28 cellular contexts compared by ENCODE assay signal in genomic region chrX:21738950-21739287, GRCh38. TPM values are rescaled to one million over a fixed set of nuclear protein-coding genes. Genes with fewer than 3 reads are reported as not detected.
DNase-seq lines count a peak whose midpoint lies in the region; TF ChIP-seq lines count a peak whose summit lies in the region.
"Had no signal": no experiment of that assay in that cellular context is flagged by ENCODE, and none has a peak within 500 bp of the region (broad histone marks: within the 10 kb centered on the region; RNA-seq: fewer than 3 reads in every experiment).

No MANE protein-coding gene starts in this region.

- H3K4ac ChIP-seq in neuronal stem cell (ENCODE audit: low read length) = no peak overlapping the region

- H3K27ac ChIP-seq in HUES6 (ENCODE audit: low read depth, low read length) (no peak overlapping the region), neuronal stem cell (replicated peaks; ENCODE audit: low read length) (no peak overlapping the region), tibial nerve (no peak overlapping the region)
- H3K27ac ChIP-seq: adrenal gland, brain microvascular endothelial cell, colonic mucosa, thoracic aorta, vagina had no signal

- peaks cover 15% of the 10 kb centered on the region for H3K4me1 Mint-ChIP-seq in Caco-2 (ENCODE audit: low read depth, unreplicated experiment)
- H3K4me1 Mint-ChIP-seq: activated CD4-positive, alpha-beta T cell treated with anti-CD3 and anti-CD28 coated beads, Interleukin-2, amount 10 ng/mL, durations not matched to agents 7 days and 5 days had no signal

- peaks cover 9% of the 10 kb centered on the region for H3K9me3 Mint-ChIP-seq in Caco-2 (ENCODE audit: unreplicated experiment)
- H3K9me3 Mint-ChIP-seq: activated CD4-positive, alpha-beta T cell treated with anti-CD3 and anti-CD28 coated beads, Interleukin-2, amount 10 ng/mL, durations not matched to agents 7 days and 5 days; activated T-cell treated with anti-CD3 and anti-CD28 coated beads, Interleukin-2, amount 50 U/mL, for 72 hours; stimulated activated naive CD8-positive, alpha-beta T cell treated with anti-CD3 and anti-CD28 coated beads, Interleukin-15, Interleukin-2, amounts not matched to agents 100 ng/mL and 50 ng/mL, for 24 hours had no signal

- intact Hi-C loops in Caco-2 (cut with micrococcal nuclease; ENCODE audit: unreplicated experiment) = no loop called here

- peak overlapping the region; percentile 54 for H2AFZ ChIP-seq in neuronal stem cell (ENCODE audit: low read length)

- DNase-seq in Caco-2 (peak; percentile 24 to 47), neuronal stem cell (ENCODE audit: low spot score) (no peak), NCI-H510A (lab: John Stamatoyannopoulos, UW) (no peak), tibial nerve (ENCODE audit: low spot score in 2 of 2) (no peak)
- no peak for DNase-seq in activated CD8-positive, alpha-beta memory T cell treated with anti-CD3 and anti-CD28 coated beads for 24 hours
- no peak for DNase-seq in activated effector memory CD4-positive, alpha-beta T cell treated with Interleukin-2 at 50 U/mL for 16 hours
- DNase-seq: ACHN; activated CD4-positive, alpha-beta T cell treated with anti-CD3 and anti-CD28 coated beads, Interleukin-2, amount 10 ng/mL, durations not matched to agents 7 days and 5 days; activated naive CD4-positive, alpha-beta T cell treated with Interleukin-2 at 50 U/mL for 16 hours; activated T-cell treated with anti-CD3 and anti-CD28 coated beads, Interleukin-2, amount 50 U/mL, for 72 hours; brain microvascular endothelial cell; colonic mucosa; effector memory CD4-positive, alpha-beta T cell; erythroblast; head of caudate nucleus; left cardiac atrium; nucleus accumbens had no signal

- H3K27me3 ChIP-seq in Caco-2 (replicated peaks; ENCODE audit: control insufficient read depth, insufficient read depth, low read length) = no peaks in the 10 kb centered on the region
- H3K27me3 ChIP-seq in HUES6 (ENCODE audit: control insufficient read depth, insufficient read depth, low read length) = peaks cover 8% of the 10 kb centered on the region; the same call in 1 of the 2 replicates
- H3K27me3 ChIP-seq in iPS-15b (ENCODE audit: control insufficient read depth, insufficient read depth, low read length) = no peaks in the 10 kb centered on the region
- H3K27me3 ChIP-seq in neuronal stem cell (ENCODE audit: control insufficient read depth in 3 of 3, insufficient read depth in 3 of 3, low read depth in 1 of 3, low read length in 3 of 3) = no peaks in the 10 kb centered on the region
- peaks cover 0 to 11% of the 10 kb centered on the region in 2 donors for H3K27me3 ChIP-seq in tibial nerve
- H3K27me3 ChIP-seq: brain microvascular endothelial cell, colonic mucosa, vagina had no signal

- H4K91ac ChIP-seq in neuronal stem cell (ENCODE audit: low read depth, low read length, poor library complexity) = no peak overlapping the region

- no peak overlapping the region for H3K4me3 ChIP-seq in Caco-2 (ENCODE audit: low read depth, low read length)
- peak overlapping the region; percentile 19; the same call in 1 of the 2 replicates for H3K4me3 ChIP-seq in HUES6 (ENCODE audit: low read depth, low read length)
- H3K4me3 ChIP-seq in iPS-15b (ENCODE audit: low read depth, low read length) = peak overlapping the region; percentile 34
- H3K4me3 ChIP-seq in neuronal stem cell (ENCODE audit: low read length in 2 of 2) = no peak overlapping the region
- no peak overlapping the region for H3K4me3 ChIP-seq in tibial nerve
- H3K4me3 ChIP-seq: adrenal gland, colonic mucosa, K562, thoracic aorta, vagina had no signal

- no peak overlapping the region for H3K4me2 ChIP-seq in neuronal stem cell (ENCODE audit: insufficient read depth, low read length, poor library complexity, severe bottlenecking)

- no peak overlapping the region for H3K18ac ChIP-seq in neuronal stem cell (ENCODE audit: low read length)

- POLR2A ChIA-PET in Caco-2 (lab: Charles Lee) = interaction anchor here (0.6 kb wide), 1 partner anchor 1261 kb away, joined by 4 read pairs; no protein-coding TSS in a partner anchor

- no peaks in the 10 kb centered on the region for H3K9me3 ChIP-seq in Caco-2
- H3K9me3 ChIP-seq in HUES6 (ENCODE audit: control insufficient read depth, insufficient read depth, low read depth, low read length) = no peaks in the 10 kb centered on the region
- H3K9me3 ChIP-seq in iPS-15b (ENCODE audit: control insufficient read depth, insufficient read depth, low read length) = no peaks in the 10 kb centered on the region
- H3K9me3 ChIP-seq in neuronal stem cell (replicated peaks in 1 of 2; ENCODE audit: control insufficient read depth in 2 of 2, insufficient read depth in 1 of 2, low read depth in 1 of 2, low read length in 2 of 2) = no peaks in the 10 kb centered on the region
- no peaks in the 10 kb centered on the region for H3K9me3 ChIP-seq in tibial nerve
- H3K9me3 ChIP-seq: adrenal gland, colonic mucosa, thoracic aorta, vagina had no signal

- no peak overlapping the region for H2BK120ac ChIP-seq in neuronal stem cell (ENCODE audit: low read depth, low read length)

- no peak overlapping the region for H2BK12ac ChIP-seq in neuronal stem cell (ENCODE audit: low read length)

- H3K36me3 Mint-ChIP-seq in Caco-2 (ENCODE audit: insufficient read depth, unreplicated experiment) = no peaks in the 10 kb centered on the region

- H2BK15ac ChIP-seq in neuronal stem cell (ENCODE audit: low read length) = no peak overlapping the region

- no peak overlapping the region for H3K14ac ChIP-seq in neuronal stem cell (ENCODE audit: low read length)

- H3K79me1 ChIP-seq in neuronal stem cell (ENCODE audit: low read depth, low read length) = no peaks in the 10 kb centered on the region

- CTCF ChIA-PET in Caco-2 (lab: Charles Lee) = no interaction called here

- no peak overlapping the region for H3K23ac ChIP-seq in neuronal stem cell (ENCODE audit: low read depth, low read length, poor library complexity)

- H3K36me3 ChIP-seq in Caco-2 (ENCODE audit: control insufficient read depth, insufficient read depth, low read length) (no peaks in the 10 kb centered on the region), HUES6 (ENCODE audit: control insufficient read depth, insufficient read depth, low read length) (no peaks in the 10 kb centered on the region), iPS-15b (ENCODE audit: control insufficient read depth, insufficient read depth, low read length) (no peaks in the 10 kb centered on the region), neuronal stem cell (replicated peaks in 1 of 2; ENCODE audit: control insufficient read depth in 2 of 2, insufficient read depth in 2 of 2, low read length in 2 of 2) (no peaks in the 10 kb centered on the region), tibial nerve (no peaks in the 10 kb centered on the region)
- H3K36me3 ChIP-seq: adrenal gland, brain microvascular endothelial cell, colonic mucosa, thoracic aorta, vagina had no signal

- TF ChIP-seq EP300 in tibial nerve (IDR thresholded peaks at IDR 0.05) = no peak

- TF ChIP-seq CTCF in Caco-2 (IDR thresholded peaks at IDR 0.05; ENCODE audit: insufficient read depth in 1 of 2, low read depth in 1 of 2, low read length in 1 of 2, severe bottlenecking in 1 of 2, unreplicated experiment in 1 of 2) (no peak), tibial nerve (IDR thresholded peaks at IDR 0.05) (no peak)

- H3K4me1 ChIP-seq in Caco-2 = peaks cover 81% of the 10 kb centered on the region
- H3K4me1 ChIP-seq in HUES6 (ENCODE audit: control insufficient read depth, insufficient read depth, low read length) = peaks cover 37% of the 10 kb centered on the region
- peaks cover 9% of the 10 kb centered on the region for H3K4me1 ChIP-seq in iPS-15b (ENCODE audit: control insufficient read depth, insufficient read depth, low read length)
- peaks cover 0 to 12% of the 10 kb centered on the region in 2 donors for H3K4me1 ChIP-seq in neuronal stem cell (ENCODE audit: control insufficient read depth in 2 of 2, insufficient read depth in 1 of 2, low read depth in 1 of 2, low read length in 2 of 2)
- no peaks in the 10 kb centered on the region for H3K4me1 ChIP-seq in tibial nerve
- H3K4me1 ChIP-seq: adrenal gland, colonic mucosa, vagina had no signal

- TF ChIP-seq POLR2A in tibial nerve (IDR thresholded peaks at IDR 0.05) = no peak

- no peak overlapping the region for H2AK5ac ChIP-seq in neuronal stem cell (ENCODE audit: low read depth, low read length)

- H2BK5ac ChIP-seq in neuronal stem cell (ENCODE audit: low read length) = no peak overlapping the region

- no peaks in the 10 kb centered on the region for H3K27me3 Mint-ChIP-seq in Caco-2 (ENCODE audit: insufficient read depth, unreplicated experiment)

- peak overlapping the region; percentile 60 for H3K4me3 Mint-ChIP-seq in Caco-2 (ENCODE audit: unreplicated experiment)
- H3K4me3 Mint-ChIP-seq: activated CD4-positive, alpha-beta T cell treated with anti-CD3 and anti-CD28 coated beads, Interleukin-2, amount 10 ng/mL, durations not matched to agents 7 days and 5 days; activated T-cell treated with anti-CD3 and anti-CD28 coated beads, Interleukin-2, amount 50 U/mL, for 72 hours; stimulated activated naive CD8-positive, alpha-beta T cell treated with anti-CD3 and anti-CD28 coated beads, Interleukin-15, Interleukin-2, amounts not matched to agents 100 ng/mL and 50 ng/mL, for 24 hours had no signal

- H3K9ac ChIP-seq in HUES6 (ENCODE audit: low read length) = no peak overlapping the region
- H3K9ac ChIP-seq in iPS-15b (ENCODE audit: low read depth, low read length) = no peak overlapping the region
- no peak overlapping the region for H3K9ac ChIP-seq in neuronal stem cell (ENCODE audit: low read depth, low read length, poor library complexity)

- H4K8ac ChIP-seq in neuronal stem cell (ENCODE audit: low read depth, low read length) = no peak overlapping the region

- WGBS in neuronal stem cell (ENCODE audit: extremely low coverage in 2 of 2, insufficient read length in 2 of 2, insufficient replicate concordance in 1 of 2), 2 donors = no CpG with 5 or more reads among the region's 4 CpGs
- WGBS in tibial nerve, 2 donors = 65 to 87% methylated on average over 4 of the region's 4 CpGs

- TSS peak; percentile 65 for BruUV-seq in Caco-2 (replicated peaks; lab: Mats Ljungman, UMichigan)

- no peak overlapping the region for H3K27ac Mint-ChIP-seq in Caco-2 (ENCODE audit: unreplicated experiment)
- H3K27ac Mint-ChIP-seq: activated CD4-positive, alpha-beta T cell treated with anti-CD3 and anti-CD28 coated beads, Interleukin-2, amount 10 ng/mL, durations not matched to agents 7 days and 5 days; activated T-cell treated with anti-CD3 and anti-CD28 coated beads, Interleukin-2, amount 50 U/mL, for 72 hours; stimulated activated naive CD8-positive, alpha-beta T cell treated with anti-CD3 and anti-CD28 coated beads, Interleukin-15, Interleukin-2, amounts not matched to agents 100 ng/mL and 50 ng/mL, for 24 hours had no signal

RNA-seq across cellular contexts. Expression of gene SMPX, which starts 19.0 kb away (rescaled TPM):
- total RNA-seq in Caco-2 (2022) (2.7 and 2.9 TPM in 2 replicates), tibial nerve (not detected)
- polyA plus RNA-seq in neuronal stem cell (2013, experiment 1 of 2) = not detected
- not detected for polyA plus RNA-seq in neuronal stem cell (2013, experiment 2 of 2)
- total RNA-seq: activated CD4-positive, alpha-beta T cell treated with anti-CD3 and anti-CD28 coated beads, Interleukin-2, amount 10 ng/mL, durations not matched to agents 7 days and 5 days; activated T-cell treated with anti-CD3 and anti-CD28 coated beads, Interleukin-2, amount 50 U/mL, for 72 hours; adrenal gland; G401; K562; pulmonary artery endothelial cell; T-helper 2 cell treated with Interferon-gamma antibody and Interleukin-4, amounts not matched to agents 100 ng/mL and 5 ng/mL, for 36 hours; vagina had no signal
- polyA plus RNA-seq: BJ, K562 had no signal

Comparison
In these comparisons a context has a peak if more than half of its experiments do, and no peak if none do; other contexts are left out.
1. DNase-seq: peak in Caco-2 (2 of 2); none in neuronal stem cell (single experiment), activated CD8-positive, alpha-beta memory T cell treated with anti-CD3 and anti-CD28 coated beads for 24 hours (single experiment), activated effector memory CD4-positive, alpha-beta T cell treated with Interleukin-2 at 50 U/mL for 16 hours (single experiment), NCI-H510A (single experiment) and tibial nerve (0 of 2).
2. H3K4me3 ChIP-seq: peak in HUES6 (single experiment) and iPS-15b (single experiment); none in Caco-2 (single experiment), neuronal stem cell (0 of 2) and tibial nerve (0 of 4).